Comparison of ENCODE assay signal across 20 cellular contexts in the genomic region with DNA sequence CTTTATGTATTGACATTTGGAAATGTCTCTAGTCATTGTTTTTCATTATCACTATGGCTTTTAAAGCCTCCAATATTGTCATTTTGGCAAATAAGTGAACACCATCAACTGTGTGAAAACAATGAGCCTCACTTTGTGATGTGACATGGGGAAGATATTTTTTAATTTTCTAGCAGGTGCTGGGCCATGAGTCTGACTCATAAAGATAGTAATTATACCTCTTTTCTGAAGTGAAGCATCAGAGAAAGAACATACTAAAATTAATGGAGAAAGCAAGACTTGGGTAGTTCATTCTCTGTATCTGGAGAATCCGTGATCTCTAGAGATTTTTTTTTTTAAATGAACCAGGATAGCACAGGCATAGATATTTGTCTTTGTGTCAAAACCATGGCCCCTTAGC.
DNase-seq lines count a peak whose midpoint lies in the region; ATAC-seq, FAIRE-seq and TF ChIP-seq lines count a peak whose summit lies in the region.
"Had no signal": no experiment of that assay in that cellular context is flagged by ENCODE, and none has a peak within 500 bp of the region (broad histone marks: within the 10 kb centered on the region; RNA-seq: fewer than 3 reads in every experiment).

No MANE protein-coding gene starts in this region.

- FAIRE-seq in GM12892 (lab: Jason Lieb, UNC), result peak; percentile 84
- FAIRE-seq: endothelial cell of umbilical vein had no signal

- no peak for TF ChIP-seq POLR2A in GM12892 (IDR thresholded peaks at IDR 0.05; ENCODE audit: low read depth, low read length)

- no peak for DNase-seq in GM12892 (ENCODE audit: insufficient read length)
- DNase-seq in left lobe of liver (ENCODE audit: low spot score), result no peak
- no peak for DNase-seq in DMS 273 treated with DMSO at 0.1 percent for 48 hours (lab: John Stamatoyannopoulos, UW)
- no peak for DNase-seq in stimulated activated CD4-positive, alpha-beta T cell treated with anti-CD3 and anti-CD28 coated beads, Interleukin-1b, Interleukin-23, amount 100 ng/mL, for 48 hours
- DNase-seq: ACHN; activated CD4-positive, CD25-positive, alpha-beta regulatory T cell treated with anti-CD3 and anti-CD28 coated beads, Interleukin-2, amount 50 U/mL, for 72 hours; activated naive CD8-positive, alpha-beta T cell treated with anti-CD3 and anti-CD28 coated beads, Interleukin-2, amount 50 U/mL, for 24 hours; DMS79; H7; heart right ventricle; left ventricle myocardium inferior; NCI-H1105 treated with DMSO at 0.1 percent for 48 hours; NCI-H526; Right ventricle myocardium superior; SW 1271 had no signal

- ATAC-seq in GM19395 (IDR thresholded peaks at IDR 0.05; ENCODE audit: unreplicated experiment) (peak; percentile 63), HG02870 (IDR thresholded peaks at IDR 0.05; ENCODE audit: unreplicated experiment) (peak; percentile 47), HG03558 (IDR thresholded peaks at IDR 0.05; ENCODE audit: extremely low read depth, unreplicated experiment) (peak; percentile 39), left lobe of liver (no peak), GM21737 (IDR thresholded peaks at IDR 0.05; ENCODE audit: unreplicated experiment) (no peak)
- ATAC-seq: activated naive CD8-positive, alpha-beta T cell treated with anti-CD3 and anti-CD28 coated beads, Interleukin-2, amount 50 U/mL, for 24 hours; heart right ventricle had no signal

Comparison
In these comparisons a context has a peak if more than half of its experiments do, and no peak if none do; other contexts are left out.
1. ATAC-seq: peak in GM19395 (single experiment), HG02870 (single experiment) and HG03558 (single experiment); none in left lobe of liver (single experiment) and GM21737 (single experiment).